Comparison of ENCODE assay signal across 9 cellular contexts in genomic region chr14:34981743-34982420, GRCh38. TPM values are rescaled to one million over a fixed set of nuclear protein-coding genes. Genes with fewer than 3 reads are reported as not detected.
DNase-seq lines count a peak whose midpoint lies in the region; ATAC-seq and TF ChIP-seq lines count a peak whose summit lies in the region.
"Had no signal": no experiment of that assay in that cellular context is flagged by ENCODE, and none has a peak within 500 bp of the region (broad histone marks: within the 10 kb centered on the region; RNA-seq: fewer than 3 reads in every experiment).

No MANE protein-coding gene starts in this region.

- peaks cover 13% of the 10 kb centered on the region for H3K23me2 ChIP-seq in H9 (ENCODE audit: insufficient read length, low read depth, low read length, poor library complexity, severe bottlenecking)

- H3K18ac ChIP-seq in H9 (ENCODE audit: insufficient read length, low read depth, low read length): no peak overlapping the region

- no peak overlapping the region for H4K5ac ChIP-seq in H9 (ENCODE audit: insufficient read length, low read depth, low read length)

- H3K23ac ChIP-seq in H9 (ENCODE audit: insufficient read length, low read depth, low read length): no peak overlapping the region

- peaks cover 3% of the 10 kb centered on the region for H3K79me1 ChIP-seq in H9 (ENCODE audit: insufficient read depth, low read depth, low read length, poor library complexity, severe bottlenecking)

- H2BK120ac ChIP-seq in H9 (ENCODE audit: low read depth, low read length, poor library complexity, severe bottlenecking): no peak overlapping the region

- H3K56ac ChIP-seq in H9 (ENCODE audit: insufficient read length, low read depth, low read length): no peak overlapping the region

- H3K36me3 Mint-ChIP-seq in H9 (ENCODE audit: insufficient read depth in 1 of 3, low read depth in 3 of 3): peaks cover 0 to 2% (median 0%) of the 10 kb centered on the region in 3 experiments; a peak in 4 of 7 replicates

- no peak overlapping the region for H3K14ac ChIP-seq in H9 (ENCODE audit: insufficient read depth, low read length)

- H2BK15ac ChIP-seq in H9 (ENCODE audit: low read depth, low read length): no peak overlapping the region

- no peak overlapping the region for H3T11ph ChIP-seq in H9 (ENCODE audit: low read length)

- no peak overlapping the region for H3K27ac Mint-ChIP-seq in H9
- H3K27ac Mint-ChIP-seq: dendritic cell treated with granulocyte-macrophage colony-stimulating factor and Interleukin-4, amounts not matched to agents 40 ng/mL and 50 ng/mL, for 4 days had no signal

- H3K27ac ChIP-seq in H9 (ENCODE audit: insufficient read length, low read depth, low read length): no peak overlapping the region

- H3K27me3 Mint-ChIP-seq in H9 (ENCODE audit: low read depth): no peaks in the 10 kb centered on the region; the same call in 1 of the 2 replicates
- H3K27me3 Mint-ChIP-seq: dendritic cell treated with granulocyte-macrophage colony-stimulating factor and Interleukin-4, amounts not matched to agents 40 ng/mL and 50 ng/mL, for 4 days had no signal

- no peaks in the 10 kb centered on the region for H3K9me3 Mint-ChIP-seq in H9
- H3K9me3 Mint-ChIP-seq: dendritic cell treated with granulocyte-macrophage colony-stimulating factor and Interleukin-4, amounts not matched to agents 40 ng/mL and 50 ng/mL, for 4 days had no signal

- no peak overlapping the region for H4K91ac ChIP-seq in H9 (ENCODE audit: insufficient read length, low read depth, low read length)

- H2BK12ac ChIP-seq in H9 (ENCODE audit: insufficient read length, low read depth, low read length): no peak overlapping the region

- H3K79me2 ChIP-seq in H9 (ENCODE audit: insufficient read depth, low read length): peaks cover 8% of the 10 kb centered on the region; the same call in 1 of the 2 replicates

- H2AFZ ChIP-seq in H9 (ENCODE audit: low read length): no peak overlapping the region

- no peaks in the 10 kb centered on the region for H4K20me1 ChIP-seq in H9 (ENCODE audit: control insufficient read depth, insufficient read depth, insufficient read length)

- H4K8ac ChIP-seq in H9 (replicated peaks; ENCODE audit: insufficient read length, low read depth, low read length): no peak overlapping the region

- H3K4me2 ChIP-seq in H9 (ENCODE audit: insufficient read depth, insufficient read length, low read length): peak overlapping the region; percentile 82

- ATAC-seq in HG02840 (IDR thresholded peaks at IDR 0.05; ENCODE audit: low FRiP score, unreplicated experiment): no peak

- peak overlapping the region; percentile 67 for H3K9ac ChIP-seq in H9 (ENCODE audit: extremely low read depth, insufficient read length, low read length)

- DNase-seq in GM12864 (ENCODE audit: low read depth) (no peak), H9 (no peak), NCI-H446 treated with DMSO at 0.1 percent for 48 hours (lab: John Stamatoyannopoulos, UW) (peak; percentile 56), glomerular visceral epithelial cell (ENCODE audit: extremely low spot score) (peak; percentile 53), putamen (ENCODE audit: low spot score) (peak; percentile 3), HuH-7.5 (ENCODE audit: low spot score) (no peak)
- peak; percentile 57 to 61 for DNase-seq in activated T-cell treated with anti-CD3 and anti-CD28 coated beads, Interleukin-2, amount 50 U/mL, for 48 hours

- H3K4me3 ChIP-seq in GM12864 (ENCODE audit: low read depth, low read length): peak overlapping the region; percentile 89

- H3K4me1 ChIP-seq in H9 (ENCODE audit: insufficient read depth, low read length): no peaks in the 10 kb centered on the region

- no CpG with 5 or more reads among the region's 17 CpGs for WGBS in H9 (ENCODE audit: extremely low coverage, insufficient read length, low lambda C conversion rate)

- peak; percentile 38 for TF ChIP-seq CTCF in GM12864 (IDR thresholded peaks at IDR 0.05; ENCODE audit: low read depth, low read length, missing control alignments)
- TF ChIP-seq CTCF in H9 (conservative IDR thresholded peaks at IDR 0.05): peak; percentile 31; the same call in 2 of the 3 replicates

- H2BK5ac ChIP-seq in H9 (ENCODE audit: insufficient read length, low read length): no peak overlapping the region

- no peaks in the 10 kb centered on the region for H3K9me3 ChIP-seq in H9 (ENCODE audit: control insufficient read depth, low read depth, low read length)

- H3K4me1 Mint-ChIP-seq in H9: peaks cover 2 to 3% of the 10 kb centered on the region in 2 experiments

- no peak overlapping the region for H3K4ac ChIP-seq in H9 (ENCODE audit: low read depth, low read length)

- no peak overlapping the region for H2AK5ac ChIP-seq in H9 (ENCODE audit: insufficient read length, low read length)

- no peak overlapping the region for H3K4me3 Mint-ChIP-seq in H9
- H3K4me3 Mint-ChIP-seq: dendritic cell treated with granulocyte-macrophage colony-stimulating factor and Interleukin-4, amounts not matched to agents 40 ng/mL and 50 ng/mL, for 4 days had no signal

- no peak overlapping the region for H2BK20ac ChIP-seq in H9 (ENCODE audit: low read depth, low read length, poor library complexity, severe bottlenecking)

- H3K27me3 ChIP-seq in H9 (ENCODE audit: insufficient read depth, low read length): no peaks in the 10 kb centered on the region

RNA-seq across cellular contexts. Expression of gene SRP54, which starts 0.9 kb away (rescaled TPM):
- 54.7 and 57.7 TPM in 2 replicates for total RNA-seq in H9 (2021)

Comparison
In these comparisons a context has a peak if more than half of its experiments do, and no peak if none do; other contexts are left out.
1. DNase-seq: peak in NCI-H446 treated with DMSO at 0.1 percent for 48 hours (single experiment), activated T-cell treated with anti-CD3 and anti-CD28 coated beads, Interleukin-2, amount 50 U/mL, for 48 hours (2 of 2), glomerular visceral epithelial cell (single experiment) and putamen (single experiment); none in GM12864 (single experiment), H9 (single experiment) and HuH-7.5 (single experiment).